18 cellular contexts compared by ENCODE assay signal in the genomic region with DNA sequence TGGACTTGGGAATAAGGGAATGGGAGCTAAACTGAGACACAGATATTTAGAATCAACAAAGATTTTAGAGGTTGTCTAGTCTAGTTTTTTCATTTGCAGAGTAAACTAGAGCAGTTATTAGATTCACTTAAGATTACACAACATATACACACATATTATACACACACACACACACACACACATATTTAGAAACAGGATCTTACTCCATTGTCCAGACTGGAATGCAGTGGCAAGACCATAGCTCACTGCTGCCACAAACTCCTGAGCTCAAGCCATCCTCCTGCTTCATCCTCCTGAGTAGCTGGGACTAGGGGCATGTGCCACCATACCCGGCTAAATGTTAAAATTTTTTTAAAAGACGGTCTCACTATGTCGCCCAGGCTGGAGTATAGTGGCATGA.
"Had no signal": no experiment of that assay in that cellular context is flagged by ENCODE, and none has a peak within 500 bp of the region (broad histone marks: within the 10 kb centered on the region; RNA-seq: fewer than 3 reads in every experiment).

No MANE protein-coding gene starts in this region.

- H3K9me3 ChIP-seq: SJCRH30 had no signal

- H3K27me3 ChIP-seq: SJCRH30 had no signal

- H3K36me3 ChIP-seq: SJCRH30 had no signal

- H3K27ac ChIP-seq: SJCRH30 had no signal

- H3K4me3 ChIP-seq: SJCRH30 had no signal

- ATAC-seq: Right ventricle myocardium inferior, SK-N-SH treated with all-trans-retinoic acid at 6 μM for 48 hours had no signal

- DNase-seq: KBM-7, MV-4-11, NCI-H1048, NCI-H1105, NCI-H1417, NCI-H1436 treated with DMSO at 0.1 percent for 48 hours, NCI-H1694, NCI-H187 treated with DMSO at 0.1 percent for 48 hours, NCI-H2081, NCI-H2107, NCI-H2227 treated with DMSO at 0.1 percent for 48 hours, NCI-H524, NCI-H526 treated with DMSO at 0.1 percent for 48 hours, NCI-H748 treated with DMSO at 0.1 percent for 48 hours, SHP77 treated with DMSO at 0.1 percent for 48 hours, SJCRH30 had no signal
